ENCODE assay signal across 8 cellular contexts in genomic region chr20:2172305-2173175, GRCh38.
DNase-seq lines count a peak whose midpoint lies in the region; ATAC-seq and TF ChIP-seq lines count a peak whose summit lies in the region.

No MANE protein-coding gene starts in this region.

- H3K36me3 ChIP-seq in MG63 (no peaks in the 10 kb centered on the region), right atrium auricular region (no peaks in the 10 kb centered on the region)

- H3K4me3 Mint-ChIP-seq in T-cell = no peak overlapping the region

- no peaks in the 10 kb centered on the region for H3K9me3 Mint-ChIP-seq in T-cell

- DNase-seq in GM10248 (ENCODE audit: extremely low spot score) = peak; percentile 77
- peak; percentile 24 for DNase-seq in MG63
- peak; percentile 15 to 66 (median 54) for DNase-seq in T-cell
- peak; percentile 30 for DNase-seq in amniotic stem cell (lab: John Stamatoyannopoulos, UW)
- peak; percentile 90 for DNase-seq in right atrium auricular region (ENCODE audit: low spot score)
- DNase-seq in sciatic nerve (ENCODE audit: low spot score) = peak; percentile 85

- H3K9me3 ChIP-seq in MG63 (no peaks in the 10 kb centered on the region), right atrium auricular region (no peaks in the 10 kb centered on the region)

- H3K4me1 ChIP-seq in right atrium auricular region = peaks cover 0 to 8% of the 10 kb centered on the region in 2 donors

- no peaks in the 10 kb centered on the region for H3K36me3 Mint-ChIP-seq in T-cell

- H3K27ac ChIP-seq in right atrium auricular region = no peak overlapping the region

- peaks cover 3 to 5% (median 4%) of the 10 kb centered on the region in 3 donors for H3K4me1 Mint-ChIP-seq in T-cell

- TF ChIP-seq CTCF in GM10248 (IDR thresholded peaks at IDR 0.05; ENCODE audit: control extremely low read depth, extremely low read depth, low read depth, missing control alignments) (peak; percentile 78), right atrium auricular region (IDR thresholded peaks at IDR 0.05) (peak; percentile 85 to 95)

- H3K4me3 ChIP-seq in MG63 (no peak overlapping the region), right atrium auricular region (no peak overlapping the region)

- no peak overlapping the region for H3K27ac Mint-ChIP-seq in T-cell

- POLR2A ChIA-PET in GM10248 (lab: Yijun Ruan, JAX) (interaction anchor here (1.3 kb wide), 1 partner anchor 70 kb away, joined by 4 read pairs; no protein-coding TSS in a partner anchor), T-cell (lab: Charles Lee) (no interaction called here)

- peaks cover 16 to 21% of the 10 kb centered on the region in 2 donors for H3K27me3 Mint-ChIP-seq in T-cell

- CTCF ChIA-PET in GM10248 (lab: Yijun Ruan, JAX) (interaction anchor here (0.6 to 5.3 kb wide), 37 partner anchors 10 to 412 kb away, joined by 3 to 56 read pairs (median 5); no protein-coding TSS in a partner anchor), T-cell (lab: Charles Lee) (interaction anchor here (0.7 to 1.6 kb wide), 12 partner anchors 12 to 409 kb away, joined by 3 to 6 read pairs (median 4); no protein-coding TSS in a partner anchor)

- ATAC-seq in T-cell (replicated peaks in 1 of 4) = peak; percentile 35 to 71 (median 59)
- ATAC-seq in sciatic nerve = peak; percentile 88
- ATAC-seq in GM21825 (IDR thresholded peaks at IDR 0.05; ENCODE audit: unreplicated experiment) = no peak
- ATAC-seq in HG03457 (IDR thresholded peaks at IDR 0.05; ENCODE audit: unreplicated experiment) = no peak

- H3K27me3 ChIP-seq in MG63 (no peaks in the 10 kb centered on the region), right atrium auricular region (no peaks in the 10 kb centered on the region)

- intact Hi-C loops in sciatic nerve (cut with DNase I) = loop anchor here (10.0 kb wide), 2 partner anchors 208 to 408 kb away; no protein-coding TSS in a partner anchor

Comparison
In these comparisons a context has a peak if more than half of its experiments do, and no peak if none do; other contexts are left out.
1. DNase-seq: peak in every context shown above with its lines; median percentile 90 in right atrium auricular region; 85 in sciatic nerve; 77 in GM10248; 54 in T-cell; 30 in amniotic stem cell; 24 in MG63.
2. ATAC-seq: peak in T-cell (4 of 4) and sciatic nerve (single experiment); none in GM21825 (single experiment) and HG03457 (single experiment).